Comparison of ENCODE assay signal across 9 cellular contexts in the genomic region with DNA sequence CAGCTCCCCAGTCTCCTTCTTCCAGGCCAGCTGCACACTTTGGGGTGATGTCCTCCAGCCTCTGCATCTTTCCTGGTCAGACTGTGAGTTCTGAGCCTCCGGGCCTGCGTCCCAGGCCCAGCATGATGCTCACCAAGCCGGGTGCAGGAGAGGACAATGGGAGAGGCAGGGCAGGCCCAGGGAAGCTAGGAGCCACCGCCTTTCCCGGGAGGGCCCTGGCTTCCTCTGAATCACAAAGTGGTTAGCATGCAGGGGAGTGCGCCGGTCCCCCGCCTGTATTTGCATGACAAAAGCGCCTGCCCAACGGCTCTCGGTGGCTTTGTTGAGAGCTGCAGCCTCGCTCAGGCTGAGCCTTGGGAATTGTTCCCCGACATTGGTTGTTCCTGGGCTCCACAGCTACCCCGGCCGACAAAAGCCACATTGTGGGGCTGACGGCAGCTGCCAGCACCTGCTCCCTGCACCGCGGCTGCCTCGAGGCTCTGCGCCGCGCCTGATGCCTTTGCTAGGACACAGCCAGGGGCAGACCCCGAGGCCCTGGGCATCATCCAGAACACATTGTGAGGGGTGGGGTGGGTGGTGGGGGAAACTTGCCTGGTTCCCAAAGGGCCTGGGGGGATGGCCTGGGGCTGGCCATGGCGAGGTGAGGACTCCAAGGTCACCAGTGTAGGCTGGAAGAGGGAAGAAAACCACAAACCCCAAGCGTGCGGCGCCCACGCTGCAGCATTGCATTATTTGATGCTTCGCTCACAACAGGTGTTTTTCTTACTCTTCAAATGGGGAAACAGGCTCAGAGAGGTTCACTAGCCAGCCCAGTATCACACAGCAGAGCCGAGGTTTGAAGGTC. TPM values are rescaled to one million over a fixed set of nuclear protein-coding genes. Genes with fewer than 3 reads are reported as not detected.
DNase-seq lines count a peak whose midpoint lies in the region; ATAC-seq and TF ChIP-seq lines count a peak whose summit lies in the region.
"Had no signal": no experiment of that assay in that cellular context is flagged by ENCODE, and none has a peak within 500 bp of the region (broad histone marks: within the 10 kb centered on the region; RNA-seq: fewer than 3 reads in every experiment).

No MANE protein-coding gene starts in this region.

- H3K4me1 ChIP-seq in OCI-LY1 (ENCODE audit: insufficient read depth, low read length, severe bottlenecking) (peaks cover 78% of the 10 kb centered on the region), left ventricle myocardium inferior (peaks cover 57% of the 10 kb centered on the region), trophoblast cell (ENCODE audit: control insufficient read depth in 1 of 2, insufficient read depth in 2 of 2, low read length in 2 of 2) (peaks cover 0 to 3% of the 10 kb centered on the region in 2 experiments)

- no peaks in the 10 kb centered on the region for H4K20me1 ChIP-seq in OCI-LY1 (ENCODE audit: insufficient read depth, low read length)

- H3K4me2 ChIP-seq in OCI-LY1 (ENCODE audit: low read length) = peak overlapping the region; percentile 73
- H3K4me2 ChIP-seq in trophoblast cell (ENCODE audit: low read length) = no peak overlapping the region

- DNase-seq in Jurkat, Clone E6-1 (ENCODE audit: low read depth, low spot score) = peak; percentile 46
- peak; percentile 69 for DNase-seq in left ventricle myocardium inferior
- DNase-seq in posterior vena cava (ENCODE audit: low spot score) = peak; percentile 73
- no peak for DNase-seq in trophoblast cell
- DNase-seq in HT-29 (ENCODE audit: low spot score) = no peak
- no peak for DNase-seq in central memory CD4-positive, alpha-beta T cell

- H4K91ac ChIP-seq in trophoblast cell (ENCODE audit: low read depth, low read length) = no peak overlapping the region

- H3K79me2 ChIP-seq in OCI-LY1 (ENCODE audit: insufficient read depth, low read length) = no peaks in the 10 kb centered on the region
- H3K79me2 ChIP-seq in trophoblast cell (ENCODE audit: control insufficient read depth, insufficient read depth, low read length, poor library complexity) = no peaks in the 10 kb centered on the region

- H3K27me3 ChIP-seq in OCI-LY1 (ENCODE audit: insufficient read depth, low read length) (no peaks in the 10 kb centered on the region), left ventricle myocardium inferior (ENCODE audit: low read depth) (peaks cover 7% of the 10 kb centered on the region), trophoblast cell (ENCODE audit: insufficient read depth, low read length) (no peaks in the 10 kb centered on the region)

- no peaks in the 10 kb centered on the region for H3K79me1 ChIP-seq in trophoblast cell (ENCODE audit: low read length)

- H4K12ac ChIP-seq in trophoblast cell (ENCODE audit: low read depth, low read length) = no peak overlapping the region

- TF ChIP-seq CTCF in OCI-LY1 (IDR thresholded peaks at IDR 0.05; ENCODE audit: low read length) = no peak
- no peak for TF ChIP-seq CTCF in left ventricle myocardium inferior (IDR thresholded peaks at IDR 0.05; ENCODE audit: borderline replicate concordance)

- peak overlapping the region; percentile 93 for H3K27ac ChIP-seq in OCI-LY1 (ENCODE audit: low read depth, low read length, poor library complexity, severe bottlenecking)
- H3K27ac ChIP-seq in left ventricle myocardium inferior (replicated peaks) = peak overlapping the region; percentile 87
- H3K27ac ChIP-seq in trophoblast cell (ENCODE audit: low read depth, low read length) = no peak overlapping the region

- intact Hi-C loops in left ventricle myocardium inferior (cut with micrococcal nuclease) = no loop called here
- intact Hi-C loops in posterior vena cava (cut with DNase I) = no loop called here

- H3K4ac ChIP-seq in trophoblast cell (ENCODE audit: low read depth, low read length) = no peak overlapping the region

- H3K9ac ChIP-seq in OCI-LY1 (ENCODE audit: low read length) (peak overlapping the region; percentile 53), trophoblast cell (ENCODE audit: low read length) (no peak overlapping the region)

- no peak overlapping the region for H2BK12ac ChIP-seq in trophoblast cell (ENCODE audit: low read length)

- H3K9me2 ChIP-seq in OCI-LY1 (ENCODE audit: low read depth, low read length) = no peaks in the 10 kb centered on the region

- no peaks in the 10 kb centered on the region for H3K9me3 ChIP-seq in OCI-LY1 (ENCODE audit: low read length)
- no peaks in the 10 kb centered on the region for H3K9me3 ChIP-seq in left ventricle myocardium inferior (replicated peaks)
- no peaks in the 10 kb centered on the region for H3K9me3 ChIP-seq in trophoblast cell (ENCODE audit: insufficient read depth, low read depth, low read length)

- no peak overlapping the region for H2BK5ac ChIP-seq in trophoblast cell (ENCODE audit: low read depth, low read length, poor library complexity)

- H3K14ac ChIP-seq in trophoblast cell (ENCODE audit: low read length) = no peak overlapping the region

- H3K36me3 ChIP-seq in OCI-LY1 (ENCODE audit: insufficient read depth, low read length) (no peaks in the 10 kb centered on the region), left ventricle myocardium inferior (no peaks in the 10 kb centered on the region), trophoblast cell (ENCODE audit: control insufficient read depth in 1 of 2, insufficient read depth in 2 of 2, low read length in 2 of 2) (no peaks in the 10 kb centered on the region)

- no CpG with 5 or more reads among the region's 30 CpGs for WGBS in trophoblast cell (ENCODE audit: extremely low coverage, insufficient coverage, insufficient read length)

- no peak overlapping the region for H3K18ac ChIP-seq in trophoblast cell (ENCODE audit: low read length)

- H2AK5ac ChIP-seq in trophoblast cell (ENCODE audit: low read length) = no peak overlapping the region

- H3F3A ChIP-seq in OCI-LY1 (ENCODE audit: insufficient read depth, low read length) = 0 out of 2 replicates have a peak, but pooled peaks cover 3% of the 10 kb centered on the region

- H4K8ac ChIP-seq in trophoblast cell (ENCODE audit: low read depth, low read length) = no peak overlapping the region

- no peak overlapping the region for H3K23ac ChIP-seq in trophoblast cell (ENCODE audit: low read length)

- no peak for ATAC-seq in GM18861 (IDR thresholded peaks at IDR 0.05; ENCODE audit: unreplicated experiment)
- ATAC-seq: T-cell had no signal

- H3K4me3 ChIP-seq in Jurkat, Clone E6-1 (ENCODE audit: low read length) = no peak overlapping the region
- H3K4me3 ChIP-seq in OCI-LY1 (ENCODE audit: low read depth, low read length, poor library complexity, severe bottlenecking) (peak overlapping the region; percentile 42), left ventricle myocardium inferior (peak overlapping the region; percentile 4), trophoblast cell (ENCODE audit: low read depth, low read length) (no peak overlapping the region)

- H2BK120ac ChIP-seq in trophoblast cell (ENCODE audit: insufficient read depth, low read length, poor library complexity) = no peak overlapping the region

- H2AFZ ChIP-seq in OCI-LY1 (ENCODE audit: low read length) = no peak overlapping the region
- no peak overlapping the region for H2AFZ ChIP-seq in trophoblast cell (ENCODE audit: insufficient read depth, low read length, poor library complexity)

RNA-seq across cellular contexts. Expression of a gene that starts 20.0 kb away (rescaled TPM):
- polyA plus RNA-seq in Jurkat, Clone E6-1 (2012; ENCODE audit: insufficient read depth, insufficient read length) = 58.9 TPM
- total RNA-seq in left ventricle myocardium inferior (62.3 TPM), posterior vena cava (10 to 100 TPM; 49.6 to 97.8 TPM)
- polyA plus RNA-seq in trophoblast cell (2013) = 76.0 and 79.4 TPM in 2 replicates
- 52.2 and 52.7 TPM in 2 replicates for total RNA-seq in HT-29 (2014; rRNA removed; shearing (Covaris generic))

Comparison
In these comparisons a context has a peak if more than half of its experiments do, and no peak if none do; other contexts are left out.
1. DNase-seq: peak in Jurkat, Clone E6-1 (single experiment), left ventricle myocardium inferior (single experiment) and posterior vena cava (single experiment); none in trophoblast cell (0 of 2), HT-29 (single experiment) and central memory CD4-positive, alpha-beta T cell (single experiment).
2. H3K4me3 ChIP-seq: peak in OCI-LY1 (single experiment) and left ventricle myocardium inferior (single experiment); none in Jurkat, Clone E6-1 (single experiment) and trophoblast cell (single experiment).